Comparison of ENCODE assay signal across 22 cellular contexts in genomic region chrX:7163146-7163677, GRCh38.
"Had no signal": no experiment of that assay in that cellular context is flagged by ENCODE, and none has a peak within 500 bp of the region (broad histone marks: within the 10 kb centered on the region; RNA-seq: fewer than 3 reads in every experiment).

No MANE protein-coding gene starts in this region.

- H3K4me3 ChIP-seq: cardiac muscle cell, esophagus muscularis mucosa, gastroesophageal sphincter, mucosa of descending colon, smooth muscle cell, testis, transverse colon had no signal

- H3K4me2 ChIP-seq: smooth muscle cell had no signal

- H3K36me3 Mint-ChIP-seq: naive thymus-derived CD8-positive, alpha-beta T cell; stimulated activated effector memory CD8-positive, alpha-beta T cell treated with anti-CD3 and anti-CD28 coated beads, Interleukin-12 subunit alpha, Interleukin-12 subunit beta, amount 100 ng/mL, for 72 hours had no signal

- H3K4me1 Mint-ChIP-seq: immature natural killer cell; naive thymus-derived CD8-positive, alpha-beta T cell; stimulated activated effector memory CD8-positive, alpha-beta T cell treated with anti-CD3 and anti-CD28 coated beads, Interleukin-12 subunit alpha, Interleukin-12 subunit beta, amount 100 ng/mL, for 72 hours had no signal

- H3K4me1 ChIP-seq: esophagus muscularis mucosa, gastroesophageal sphincter, testis, transverse colon had no signal

- H3K27ac ChIP-seq: cardiac muscle cell, epithelial cell of prostate, esophagus muscularis mucosa, gastroesophageal sphincter, neutrophil, testis, transverse colon had no signal

- H3K9me3 Mint-ChIP-seq: dendritic cell treated with granulocyte-macrophage colony-stimulating factor and Interleukin-4, amounts not matched to agents 40 ng/mL and 50 ng/mL, for 4 days; effector memory CD8-positive, alpha-beta T cell; naive thymus-derived CD8-positive, alpha-beta T cell; stimulated activated effector memory CD8-positive, alpha-beta T cell treated with anti-CD3 and anti-CD28 coated beads, Interleukin-12 subunit alpha, Interleukin-12 subunit beta, amount 100 ng/mL, for 72 hours; stimulated activated naive CD8-positive, alpha-beta T cell treated with anti-CD3 and anti-CD28 coated beads, Interleukin-15, Interleukin-2, amounts not matched to agents 100 ng/mL and 50 ng/mL, for 24 hours had no signal

- H3K27me3 ChIP-seq: cardiac muscle cell, esophagus muscularis mucosa, gastroesophageal sphincter, neutrophil, testis, transverse colon had no signal

- DNase-seq: effector memory CD8-positive, alpha-beta T cell; glutamatergic neuron; immature natural killer cell; left cardiac atrium; mammary epithelial cell; mucosa of descending colon; naive thymus-derived CD8-positive, alpha-beta T cell; posterior cingulate gyrus; right cardiac atrium; stimulated activated CD4-positive, alpha-beta T cell treated with anti-CD3 and anti-CD28 coated beads, Interleukin-4, amount 100 ng/mL, for 1 hour; stimulated activated CD8-positive, alpha-beta memory T cell treated with anti-CD3 and anti-CD28 coated beads, Interleukin-4, amount 100 ng/mL, for 48 hours; testis; transverse colon had no signal

- ATAC-seq: effector memory CD8-positive, alpha-beta T cell; gastroesophageal sphincter; left cardiac atrium; mucosa of descending colon; naive thymus-derived CD8-positive, alpha-beta T cell; right cardiac atrium; stimulated activated effector memory CD8-positive, alpha-beta T cell treated with anti-CD3 and anti-CD28 coated beads, Interleukin-12 subunit alpha, Interleukin-12 subunit beta, amount 100 ng/mL, for 72 hours had no signal

- H3K27me3 Mint-ChIP-seq: dendritic cell treated with granulocyte-macrophage colony-stimulating factor and Interleukin-4, amounts not matched to agents 40 ng/mL and 50 ng/mL, for 4 days; effector memory CD8-positive, alpha-beta T cell; naive thymus-derived CD8-positive, alpha-beta T cell; stimulated activated naive CD8-positive, alpha-beta T cell treated with anti-CD3 and anti-CD28 coated beads, Interleukin-15, Interleukin-2, amounts not matched to agents 100 ng/mL and 50 ng/mL, for 24 hours had no signal

- H3K36me3 ChIP-seq: cardiac muscle cell, esophagus muscularis mucosa, gastroesophageal sphincter, neutrophil, transverse colon had no signal

- H3K27ac Mint-ChIP-seq: dendritic cell treated with granulocyte-macrophage colony-stimulating factor and Interleukin-4, amounts not matched to agents 40 ng/mL and 50 ng/mL, for 4 days; effector memory CD8-positive, alpha-beta T cell; immature natural killer cell; naive thymus-derived CD8-positive, alpha-beta T cell; stimulated activated effector memory CD8-positive, alpha-beta T cell treated with anti-CD3 and anti-CD28 coated beads, Interleukin-12 subunit alpha, Interleukin-12 subunit beta, amount 100 ng/mL, for 72 hours; stimulated activated naive CD8-positive, alpha-beta T cell treated with anti-CD3 and anti-CD28 coated beads, Interleukin-15, Interleukin-2, amounts not matched to agents 100 ng/mL and 50 ng/mL, for 24 hours had no signal

- H3K4me3 Mint-ChIP-seq: dendritic cell treated with granulocyte-macrophage colony-stimulating factor and Interleukin-4, amounts not matched to agents 40 ng/mL and 50 ng/mL, for 4 days; effector memory CD8-positive, alpha-beta T cell; immature natural killer cell; naive thymus-derived CD8-positive, alpha-beta T cell; stimulated activated effector memory CD8-positive, alpha-beta T cell treated with anti-CD3 and anti-CD28 coated beads, Interleukin-12 subunit alpha, Interleukin-12 subunit beta, amount 100 ng/mL, for 72 hours; stimulated activated naive CD8-positive, alpha-beta T cell treated with anti-CD3 and anti-CD28 coated beads, Interleukin-15, Interleukin-2, amounts not matched to agents 100 ng/mL and 50 ng/mL, for 24 hours had no signal

- H3K9me3 ChIP-seq: esophagus muscularis mucosa, gastroesophageal sphincter, mucosa of descending colon, neutrophil, testis, transverse colon had no signal
